1 cellular context compared by ENCODE assay signal in the genomic region with DNA sequence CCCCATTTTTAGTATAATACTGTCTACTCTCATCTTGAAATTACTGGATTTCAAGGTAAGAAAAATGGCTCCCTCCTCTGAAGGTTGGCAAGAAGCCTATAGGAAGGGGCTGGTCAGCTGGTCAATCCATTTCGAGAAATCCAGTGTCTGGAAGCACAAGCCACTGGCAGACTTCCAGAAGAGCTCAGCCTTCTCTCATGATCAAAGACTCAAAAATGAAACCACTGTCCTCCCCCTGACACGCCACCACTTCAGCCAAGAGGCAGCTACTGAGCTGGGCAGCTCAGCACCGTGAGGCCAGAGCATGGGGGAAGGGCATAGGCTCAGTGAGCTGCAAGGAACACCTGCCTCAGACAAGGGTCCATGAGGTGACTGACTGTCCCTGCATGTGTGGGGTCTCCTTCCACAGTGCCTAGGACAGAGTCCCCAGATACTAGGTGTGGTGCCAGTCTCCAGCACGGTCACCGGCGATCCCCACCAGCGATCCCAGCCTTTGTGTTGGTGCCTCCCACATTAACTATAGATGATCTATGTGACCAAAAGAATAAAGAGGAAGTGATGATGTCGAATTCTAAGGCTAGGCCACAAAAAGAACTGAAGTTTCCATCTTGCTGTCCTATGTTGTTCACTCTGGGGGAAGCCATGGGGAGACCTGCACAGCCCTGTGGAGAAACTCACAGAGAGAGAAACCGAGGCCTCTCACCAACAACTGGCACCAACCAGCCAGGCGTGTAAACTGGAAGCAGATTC.
TF ChIP-seq lines count a peak whose summit lies in the region.

No MANE protein-coding gene starts in this region.

TF ChIP-seq in WTC11, 78 proteins besides CTCF, POLR2A, EP300 and RAD21 (continued from another document):
- TF ChIP-seq, protein P1, sequence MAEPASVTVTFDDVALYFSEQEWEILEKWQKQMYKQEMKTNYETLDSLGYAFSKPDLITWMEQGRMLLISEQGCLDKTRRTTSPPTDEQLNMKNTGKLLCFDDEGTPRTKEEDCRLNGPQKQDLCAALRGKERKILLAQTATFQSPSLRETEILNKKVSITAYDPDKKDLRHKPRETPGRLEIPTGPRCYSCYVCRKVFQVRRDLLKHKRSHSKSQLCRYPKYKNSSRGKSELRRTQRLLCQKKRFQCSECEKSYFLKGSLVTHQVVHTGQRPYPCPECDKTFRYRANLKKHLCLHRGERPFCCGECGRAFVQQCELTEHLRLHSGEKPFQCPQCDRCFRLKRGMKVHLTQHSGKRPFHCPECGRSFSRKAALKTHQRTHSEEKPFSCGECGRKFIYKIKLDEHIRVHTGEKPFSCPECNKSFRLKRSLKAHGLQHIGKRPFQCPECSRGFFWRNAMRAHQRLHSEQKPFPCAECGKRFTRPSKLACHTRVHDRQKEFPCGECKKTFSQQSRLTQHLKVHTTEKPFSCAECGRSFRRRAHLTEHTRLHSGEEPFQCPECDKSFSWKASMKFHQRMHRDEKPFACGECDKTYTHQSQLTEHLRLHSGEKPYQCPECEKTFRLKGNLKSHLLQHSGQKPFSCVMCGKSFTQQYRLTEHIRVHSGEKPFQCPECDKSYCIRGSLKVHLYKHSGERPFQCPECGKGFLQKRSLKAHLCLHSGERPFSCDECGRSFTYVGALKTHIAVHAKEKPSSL (CRISPR knock-in tag; conservative IDR thresholded peaks at IDR 0.05): no peak
- TF ChIP-seq GRHL2 (CRISPR knock-in tag; IDR thresholded peaks at IDR 0.05; ENCODE audit: insufficient replicate concordance, severe bottlenecking) (no peak), MLX (CRISPR knock-in tag; IDR thresholded peaks at IDR 0.05) (no peak), ZNF671 (CRISPR knock-in tag; IDR thresholded peaks at IDR 0.05) (no peak), RELA (CRISPR knock-in tag; IDR thresholded peaks at IDR 0.05; ENCODE audit: borderline replicate concordance) (no peak), EMX1 (CRISPR knock-in tag; IDR thresholded peaks at IDR 0.05) (no peak), NFYB (CRISPR knock-in tag; conservative IDR thresholded peaks at IDR 0.05; ENCODE audit: low read depth) (no peak), GTF2I (CRISPR knock-in tag; conservative IDR thresholded peaks at IDR 0.05) (no peak)
- TF ChIP-seq, protein P2, sequence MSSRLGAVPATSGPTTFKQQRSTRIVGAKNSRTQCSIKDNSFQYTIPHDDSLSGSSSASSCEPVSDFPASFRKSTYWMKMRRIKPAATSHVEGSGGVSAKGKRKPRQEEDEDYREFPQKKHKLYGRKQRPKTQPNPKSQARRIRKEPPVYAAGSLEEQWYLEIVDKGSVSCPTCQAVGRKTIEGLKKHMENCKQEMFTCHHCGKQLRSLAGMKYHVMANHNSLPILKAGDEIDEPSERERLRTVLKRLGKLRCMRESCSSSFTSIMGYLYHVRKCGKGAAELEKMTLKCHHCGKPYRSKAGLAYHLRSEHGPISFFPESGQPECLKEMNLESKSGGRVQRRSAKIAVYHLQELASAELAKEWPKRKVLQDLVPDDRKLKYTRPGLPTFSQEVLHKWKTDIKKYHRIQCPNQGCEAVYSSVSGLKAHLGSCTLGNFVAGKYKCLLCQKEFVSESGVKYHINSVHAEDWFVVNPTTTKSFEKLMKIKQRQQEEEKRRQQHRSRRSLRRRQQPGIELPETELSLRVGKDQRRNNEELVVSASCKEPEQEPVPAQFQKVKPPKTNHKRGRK (CRISPR knock-in tag; IDR thresholded peaks at IDR 0.05; ENCODE audit: borderline replicate concordance): no peak
- TF ChIP-seq, protein P3, sequence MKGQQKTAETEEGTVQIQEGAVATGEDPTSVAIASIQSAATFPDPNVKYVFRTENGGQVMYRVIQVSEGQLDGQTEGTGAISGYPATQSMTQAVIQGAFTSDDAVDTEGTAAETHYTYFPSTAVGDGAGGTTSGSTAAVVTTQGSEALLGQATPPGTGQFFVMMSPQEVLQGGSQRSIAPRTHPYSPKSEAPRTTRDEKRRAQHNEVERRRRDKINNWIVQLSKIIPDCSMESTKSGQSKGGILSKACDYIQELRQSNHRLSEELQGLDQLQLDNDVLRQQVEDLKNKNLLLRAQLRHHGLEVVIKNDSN (CRISPR knock-in tag; IDR thresholded peaks at IDR 0.05): no peak
